ENCODE assay signal across 8 cellular contexts in the genomic region with DNA sequence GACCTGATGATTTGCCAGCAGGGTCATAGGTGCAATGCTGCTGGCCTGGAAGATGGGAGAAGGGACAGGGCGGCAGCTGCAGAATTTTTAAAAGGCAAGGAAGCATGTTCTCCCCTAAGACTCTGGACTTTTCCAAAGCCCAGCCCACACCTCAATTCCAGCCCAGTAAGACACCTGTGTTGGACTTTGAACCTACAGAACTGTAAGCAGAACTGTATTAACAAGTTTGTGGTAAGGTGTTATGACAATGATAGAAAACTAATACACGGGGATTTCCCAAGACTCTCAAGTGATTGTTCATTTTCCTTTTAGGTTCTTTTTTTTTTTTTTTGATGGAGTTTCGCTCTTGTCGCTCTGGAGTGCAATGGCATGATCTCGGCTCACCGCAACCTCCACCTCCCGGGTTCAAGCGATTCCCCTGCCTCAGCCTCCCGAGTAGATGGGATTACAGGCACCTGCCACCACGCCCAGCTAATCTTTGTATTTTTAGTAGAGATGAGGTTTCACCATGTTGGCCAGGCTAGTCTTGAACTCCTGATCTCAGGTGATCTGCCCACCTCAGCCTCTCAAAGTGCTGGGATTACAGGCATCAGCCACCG. TPM values are rescaled to one million over a fixed set of nuclear protein-coding genes. Genes with fewer than 3 reads are reported as not detected.
DNase-seq lines count a peak whose midpoint lies in the region; ATAC-seq, FAIRE-seq and TF ChIP-seq lines count a peak whose summit lies in the region.
"Not testable (repeated sequence)": the region's sequence is repeated elsewhere in the genome, so short reads cannot be mapped to it uniquely, and the experiment has no call there.
"Had no signal": no experiment of that assay in that cellular context is flagged by ENCODE, and none has a peak within 500 bp of the region (broad histone marks: within the 10 kb centered on the region; RNA-seq: fewer than 3 reads in every experiment).

No MANE protein-coding gene starts in this region.

- H3K4me3 ChIP-seq in GM12878: not testable (repeated sequence)

- not testable (repeated sequence) for H4K20me1 ChIP-seq in GM12878 (ENCODE audit: control insufficient read depth, insufficient read depth)

- ATAC-seq in activated T-helper 17 cell treated with anti-CD3 and anti-CD28 coated beads, Interleukin-2, amount 50 U/mL, for 72 hours (replicated peaks): peak; percentile 59
- ATAC-seq in GM12878 (peak; percentile 73), memory B cell (ENCODE audit: low read depth) (peak; percentile 87)
- ATAC-seq in stimulated activated effector memory CD8-positive, alpha-beta T cell treated with anti-CD3 and anti-CD28 coated beads, Interleukin-12 subunit alpha, Interleukin-12 subunit beta, amount 100 ng/mL, for 72 hours: peak; percentile 69

- not testable (repeated sequence) for TF ChIP-seq CTCF in GM12878 (IDR thresholded peaks at IDR 0.05 in 2 of 3, conservative IDR thresholded peaks at IDR 0.05 in 1 of 3; ENCODE audit: control insufficient read depth in 2 of 3, extremely low read depth in 1 of 3, insufficient read depth in 1 of 3, low read depth in 3 of 3, low read length in 3 of 3)

- RAD21 ChIA-PET in GM12878 (lab: Charles Lee; ENCODE audit: unreplicated experiment): interaction anchor here (1.0 to 4.2 kb wide), 3 partner anchors 9 to 252 kb away, joined by 4 to 17 read pairs (median 7); no protein-coding TSS in a partner anchor

- H3K79me2 ChIP-seq in GM12878 (ENCODE audit: control insufficient read depth, insufficient read depth, low read length): peaks cover 33% of the 10 kb centered on the region

- POLR2A ChIA-PET in GM12878 (lab: Charles Lee): interaction anchor here (4.5 kb wide), 1 partner anchor 11 kb away, joined by 27 read pairs; no protein-coding TSS in a partner anchor

- not testable (repeated sequence) for H3K36me3 ChIP-seq in GM12878 (ENCODE audit: control insufficient read depth in 2 of 2, insufficient read depth in 2 of 2, low read length in 1 of 2)

- peak; percentile 14 for DNase-seq in DMS53 (lab: John Stamatoyannopoulos, UW)
- peak; percentile 6 for DNase-seq in LoVo (ENCODE audit: low spot score)
- not testable (repeated sequence) for DNase-seq in activated CD4-positive, alpha-beta T cell treated with anti-CD3 and anti-CD28 coated beads, Interleukin-2, amount 10 ng/mL, durations not matched to agents 24 days and 14 days; memory B cell (ENCODE audit: low spot score in 2 of 2); stimulated activated effector memory CD8-positive, alpha-beta T cell treated with anti-CD3 and anti-CD28 coated beads, Interleukin-12 subunit alpha, Interleukin-12 subunit beta, amount 100 ng/mL, for 72 hours (ENCODE audit: low spot score in 2 of 2)
- peak; percentile 48 for DNase-seq in GM12878 (ENCODE audit: low read depth, low spot score)

- H2AFZ ChIP-seq in GM12878 (ENCODE audit: control insufficient read depth, low read depth, low read length): not testable (repeated sequence)

- H3K9me3 Mint-ChIP-seq in activated CD4-positive, alpha-beta T cell treated with anti-CD3 and anti-CD28 coated beads, Interleukin-2, amount 10 ng/mL, durations not matched to agents 24 days and 14 days; activated T-helper 17 cell treated with anti-CD3 and anti-CD28 coated beads, Interleukin-2, amount 50 U/mL, for 72 hours; memory B cell; stimulated activated effector memory CD8-positive, alpha-beta T cell treated with anti-CD3 and anti-CD28 coated beads, Interleukin-12 subunit alpha, Interleukin-12 subunit beta, amount 100 ng/mL, for 72 hours: not testable (repeated sequence)

- not testable (repeated sequence) for FAIRE-seq in GM12878 (lab: Jason Lieb, UNC)

- SMC1A ChIA-PET in GM12878 (lab: Charles Lee; ENCODE audit: uncharacterized antibody, unreplicated experiment): interaction anchor here (1.1 to 11.2 kb wide), 5 partner anchors 10 to 153 kb away, joined by 3 to 153 read pairs (median 6); no protein-coding TSS in a partner anchor

- 0 out of 2 replicates have a peak overlapping the region, but pooled peaks have one; percentile 13 for H3K4me2 ChIP-seq in GM12878 (ENCODE audit: control insufficient read depth, insufficient read depth)

- H3K27me3 ChIP-seq in GM12878 (replicated peaks in 1 of 2; ENCODE audit: control insufficient read depth in 2 of 2, insufficient read depth in 2 of 2, low read length in 1 of 2): not testable (repeated sequence)

- intact Hi-C loops in activated CD4-positive, alpha-beta T cell treated with anti-CD3 and anti-CD28 coated beads, Interleukin-2, amount 10 ng/mL, durations not matched to agents 24 days and 14 days (cut with micrococcal nuclease): loop anchor here (2.0 kb wide), 1 partner anchor 19 kb away; no protein-coding TSS in a partner anchor
- intact Hi-C loops in GM12878 (cut with micrococcal nuclease; ENCODE audit: unreplicated experiment): loop anchor here (5.0 kb wide), 1 partner anchor 84 kb away; no protein-coding TSS in a partner anchor

- TF ChIP-seq EP300 in GM12878 (IDR thresholded peaks at IDR 0.05; ENCODE audit: borderline replicate concordance in 1 of 2, control insufficient read depth in 1 of 2, low read depth in 2 of 2, low read length in 2 of 2): peak in 1 of 2 experiments; percentile 63; a peak in 1 of 4 replicates

- not testable (repeated sequence) for H3K9ac ChIP-seq in GM12878 (ENCODE audit: control insufficient read depth, insufficient read depth, low read length)

- not testable (repeated sequence) for TF ChIP-seq RAD21 in GM12878 (IDR thresholded peaks at IDR 0.05; ENCODE audit: insufficient read depth, low read depth, low read length)

- peaks cover 16% of the 10 kb centered on the region for H3K4me1 ChIP-seq in GM12878 (ENCODE audit: control insufficient read depth, insufficient read depth, low read length)

- not testable (repeated sequence) for TF ChIP-seq POLR2A in GM12878 (IDR thresholded peaks at IDR 0.05; ENCODE audit: low read depth, low read length)

- not testable (repeated sequence) for BruUV-seq in GM12878 (replicated peaks; lab: Mats Ljungman, UMichigan)

- H3K27me3 Mint-ChIP-seq in activated CD4-positive, alpha-beta T cell treated with anti-CD3 and anti-CD28 coated beads, Interleukin-2, amount 10 ng/mL, durations not matched to agents 24 days and 14 days; activated T-helper 17 cell treated with anti-CD3 and anti-CD28 coated beads, Interleukin-2, amount 50 U/mL, for 72 hours; memory B cell: not testable (repeated sequence)

- H3K9me3 ChIP-seq in GM12878 (replicated peaks; ENCODE audit: control insufficient read depth, insufficient read depth, low read length): not testable (repeated sequence)

- peaks cover 13% of the 10 kb centered on the region for H3K36me3 Mint-ChIP-seq in activated CD4-positive, alpha-beta T cell treated with anti-CD3 and anti-CD28 coated beads, Interleukin-2, amount 10 ng/mL, durations not matched to agents 24 days and 14 days (ENCODE audit: low read depth)
- peaks cover 40% of the 10 kb centered on the region for H3K36me3 Mint-ChIP-seq in activated T-helper 17 cell treated with anti-CD3 and anti-CD28 coated beads, Interleukin-2, amount 50 U/mL, for 72 hours (ENCODE audit: low read depth)
- not testable (repeated sequence) for H3K36me3 Mint-ChIP-seq in memory B cell
- peaks cover 18% of the 10 kb centered on the region for H3K36me3 Mint-ChIP-seq in stimulated activated effector memory CD8-positive, alpha-beta T cell treated with anti-CD3 and anti-CD28 coated beads, Interleukin-12 subunit alpha, Interleukin-12 subunit beta, amount 100 ng/mL, for 72 hours

- H3K27ac Mint-ChIP-seq in activated CD4-positive, alpha-beta T cell treated with anti-CD3 and anti-CD28 coated beads, Interleukin-2, amount 10 ng/mL, durations not matched to agents 24 days and 14 days: peak overlapping the region; percentile 46
- peak overlapping the region; percentile 92 for H3K27ac Mint-ChIP-seq in activated T-helper 17 cell treated with anti-CD3 and anti-CD28 coated beads, Interleukin-2, amount 50 U/mL, for 72 hours
- peak overlapping the region; percentile 89 for H3K27ac Mint-ChIP-seq in memory B cell
- H3K27ac Mint-ChIP-seq in stimulated activated effector memory CD8-positive, alpha-beta T cell treated with anti-CD3 and anti-CD28 coated beads, Interleukin-12 subunit alpha, Interleukin-12 subunit beta, amount 100 ng/mL, for 72 hours: peak overlapping the region; percentile 80

- CTCF ChIA-PET in GM12878 (lab: Yijun Ruan, JAX): interaction anchor here (0.7 kb wide), 1 partner anchor 11 kb away, joined by 3 read pairs; no protein-coding TSS in a partner anchor

- not testable (repeated sequence) for H3K4me3 Mint-ChIP-seq in activated CD4-positive, alpha-beta T cell treated with anti-CD3 and anti-CD28 coated beads, Interleukin-2, amount 10 ng/mL, durations not matched to agents 24 days and 14 days; memory B cell
- peak overlapping the region; percentile 72 for H3K4me3 Mint-ChIP-seq in activated T-helper 17 cell treated with anti-CD3 and anti-CD28 coated beads, Interleukin-2, amount 50 U/mL, for 72 hours
- peak overlapping the region; percentile 33 for H3K4me3 Mint-ChIP-seq in stimulated activated effector memory CD8-positive, alpha-beta T cell treated with anti-CD3 and anti-CD28 coated beads, Interleukin-12 subunit alpha, Interleukin-12 subunit beta, amount 100 ng/mL, for 72 hours

- H3K4me1 Mint-ChIP-seq in activated CD4-positive, alpha-beta T cell treated with anti-CD3 and anti-CD28 coated beads, Interleukin-2, amount 10 ng/mL, durations not matched to agents 24 days and 14 days: peaks cover 61% of the 10 kb centered on the region
- H3K4me1 Mint-ChIP-seq in activated T-helper 17 cell treated with anti-CD3 and anti-CD28 coated beads, Interleukin-2, amount 50 U/mL, for 72 hours: peaks cover 68% of the 10 kb centered on the region
- peaks cover 29% of the 10 kb centered on the region for H3K4me1 Mint-ChIP-seq in memory B cell
- H3K4me1 Mint-ChIP-seq in stimulated activated effector memory CD8-positive, alpha-beta T cell treated with anti-CD3 and anti-CD28 coated beads, Interleukin-12 subunit alpha, Interleukin-12 subunit beta, amount 100 ng/mL, for 72 hours: peaks cover 83% of the 10 kb centered on the region

- 0 out of 2 replicates have a peak overlapping the region, but pooled peaks have one; percentile 40 for H3K27ac ChIP-seq in GM12878 (ENCODE audit: control insufficient read depth, insufficient read depth)

- 56% methylated on average over 11 of the region's 11 CpGs for WGBS in GM12878 (ENCODE audit: insufficient coverage, insufficient replicate concordance, low lambda C conversion rate, missing lambda C conversion rate)

- in situ Hi-C loops in GM12878 (cut with MboI): not testable (repeated sequence)

RNA-seq across cellular contexts. Expression of a gene that starts 53.0 kb away (rescaled TPM):
- 3.8 and 4.5 TPM in 2 replicates for total RNA-seq in activated CD4-positive, alpha-beta T cell treated with anti-CD3 and anti-CD28 coated beads, Interleukin-2, amount 10 ng/mL, durations not matched to agents 24 days and 14 days
- 1 to 10 TPM; 5.5 to 6.3 TPM for total RNA-seq in activated T-helper 17 cell treated with anti-CD3 and anti-CD28 coated beads, Interleukin-2, amount 50 U/mL, for 72 hours
- total RNA-seq in GM12878 (2013; cell fraction: nucleolus; rRNA removed): 4.8 and 5.2 TPM in 2 replicates
- total RNA-seq in GM12878 (2014; rRNA removed): 0.16 and 0.34 TPM in 2 replicates
- total RNA-seq in GM12878 (2014; rRNA removed; fragmentation: Illumina TruSeq; extraction: Trizol): 0.22 and 0.23 TPM in 2 replicates
- 0.43 and 1.0 TPM in 2 replicates for total RNA-seq in GM12878 (2021)
- 0.64 TPM for polyA plus RNA-seq in GM12878 (2011; ENCODE audit: low read depth)
- 0.50 and 1.4 TPM in 2 replicates for polyA plus RNA-seq in GM12878 (2011; rRNA removed)
- polyA plus RNA-seq in GM12878 (2011; cell fraction: cytosol; rRNA removed): 0.48 and 2.0 TPM in 2 replicates
- 48.7 and 55.9 TPM in 2 replicates for polyA plus RNA-seq in GM12878 (2011; cell fraction: nucleus; rRNA removed)
- 1.1 and 1.6 TPM in 2 replicates for polyA plus RNA-seq in GM12878 (2012)
- polyA plus RNA-seq in GM12878 (2014; fragmentation: Illumina TruSeq; extraction: Trizol): 0.37 and 0.54 TPM in 2 replicates
- polyA plus RNA-seq in GM12878 (2014; fragmentation: Nextera tagmentation; extraction: Ambion mirVana): under 1 TPM; 0.08 to 0.15 TPM
- polyA plus RNA-seq in GM12878 (2014; rRNA removed): 0.96 and 1.3 TPM in 2 replicates
- under 1 TPM; 0.40 to 0.42 TPM for polyA plus RNA-seq in GM12878 (2016; fragmentation: Nextera tagmentation; extraction: Ambion mirVana)
- polyA minus RNA-seq in GM12878 (2011; rRNA and poly(A)+ RNA removed): 0.80 and 1.1 TPM in 2 replicates
- polyA minus RNA-seq in GM12878 (2011; cell fraction: cytosol; rRNA and poly(A)+ RNA removed): not detected in 2 replicates
- polyA minus RNA-seq in GM12878 (2011; cell fraction: nucleus; rRNA and poly(A)+ RNA removed): 2.1 and 2.9 TPM in 2 replicates
- total RNA-seq: thoracic aorta had no signal
